13 cellular contexts compared by ENCODE assay signal in genomic region chr14:52052289-52052943, GRCh38. TPM values are rescaled to one million over a fixed set of nuclear protein-coding genes. Genes with fewer than 3 reads are reported as not detected.
DNase-seq lines count a peak whose midpoint lies in the region; ATAC-seq and TF ChIP-seq lines count a peak whose summit lies in the region.
"Had no signal": no experiment of that assay in that cellular context is flagged by ENCODE, and none has a peak within 500 bp of the region (broad histone marks: within the 10 kb centered on the region; RNA-seq: fewer than 3 reads in every experiment).

No MANE protein-coding gene starts in this region.

- H3K4me3 ChIP-seq in mammary epithelial cell (replicated peaks in 1 of 3; ENCODE audit: insufficient read depth in 1 of 3, low read depth in 2 of 3, low read length in 3 of 3): no peak overlapping the region
- no peak overlapping the region for H3K4me3 ChIP-seq in skeletal muscle cell (ENCODE audit: low read depth, low read length)
- H3K4me3 ChIP-seq: dorsolateral prefrontal cortex had no signal

- BruUV-seq in mammary epithelial cell (replicated peaks; lab: Mats Ljungman, UMichigan): no TSS peak

- H3K27me3 ChIP-seq in mammary epithelial cell (ENCODE audit: insufficient read depth, low read length): no peaks in the 10 kb centered on the region
- H3K27me3 ChIP-seq: dorsolateral prefrontal cortex had no signal

- peaks cover 4% of the 10 kb centered on the region for H3K27me3 Mint-ChIP-seq in activated CD8-positive, alpha-beta T cell treated with anti-CD3 and anti-CD28 coated beads for 36 hours

- DNase-seq in AG20443 (ENCODE audit: low spot score): peak; percentile 74
- DNase-seq in mammary epithelial cell: no peak
- DNase-seq in iris pigment epithelial cell (ENCODE audit: low read depth): peak; percentile 87
- peak; percentile 83 for DNase-seq in skeletal muscle cell (ENCODE audit: low read depth)
- no peak for DNase-seq in activated CD8-positive, alpha-beta T cell treated with anti-CD3 and anti-CD28 coated beads for 36 hours
- no peak for DNase-seq in activated CD4-positive, alpha-beta T cell treated with anti-CD3 and anti-CD28 coated beads for 1 hour
- DNase-seq in stimulated activated CD4-positive, alpha-beta T cell treated with anti-CD3 and anti-CD28 coated beads, Interleukin-15, amount 100 ng/mL, for 24 hours: no peak
- DNase-seq: C1 segment of cervical spinal cord, dorsolateral prefrontal cortex, H9, Kasumi-1, NCI-H345 had no signal

- dilution Hi-C loops in mammary epithelial cell (cut with HindIII; ENCODE audit: low sequenced_read_pairs): no loop called here

- no peak overlapping the region for H3K4me3 Mint-ChIP-seq in activated CD8-positive, alpha-beta T cell treated with anti-CD3 and anti-CD28 coated beads for 36 hours
- H3K4me3 Mint-ChIP-seq: H9 had no signal

- CTCF ChIA-PET in mammary epithelial cell (lab: Charles Lee; ENCODE audit: low non-redundant PET): no interaction called here
- CTCF ChIA-PET in activated CD8-positive, alpha-beta T cell treated with anti-CD3 and anti-CD28 coated beads for 36 hours (lab: Charles Lee): interaction anchor here (0.7 kb wide), 1 partner anchor 57 kb away, joined by 3 read pairs; no protein-coding TSS in a partner anchor

- in situ Hi-C loops in mammary epithelial cell (cut with MboI; ENCODE audit: low sequenced_read_pairs in 2 of 2): no loop called here

- 50% methylated on average over 7 of the region's 7 CpGs for WGBS in mammary epithelial cell (ENCODE audit: low coverage, missing lambda C conversion rate)

- no peaks in the 10 kb centered on the region for H3K36me3 ChIP-seq in mammary epithelial cell (ENCODE audit: insufficient read depth, low read length)

- ATAC-seq in activated CD8-positive, alpha-beta T cell treated with anti-CD3 and anti-CD28 coated beads for 36 hours: no peak
- ATAC-seq in GM21737 (IDR thresholded peaks at IDR 0.05; ENCODE audit: unreplicated experiment): no peak

- H3K79me2 ChIP-seq in mammary epithelial cell (ENCODE audit: insufficient read depth, low read length): peaks cover 17% of the 10 kb centered on the region

- intact Hi-C loops in mammary epithelial cell (cut with micrococcal nuclease): no loop called here
- intact Hi-C loops in activated CD8-positive, alpha-beta T cell treated with anti-CD3 and anti-CD28 coated beads for 36 hours (cut with micrococcal nuclease): no loop called here

- H3K9me3 Mint-ChIP-seq in activated CD8-positive, alpha-beta T cell treated with anti-CD3 and anti-CD28 coated beads for 36 hours: no peaks in the 10 kb centered on the region
- H3K9me3 Mint-ChIP-seq: H9 had no signal

- H3K36me3 Mint-ChIP-seq in activated CD8-positive, alpha-beta T cell treated with anti-CD3 and anti-CD28 coated beads for 36 hours (ENCODE audit: low read depth): no peaks in the 10 kb centered on the region

- no peaks in the 10 kb centered on the region for H4K20me1 ChIP-seq in mammary epithelial cell (ENCODE audit: insufficient read depth, low read length)

- peaks cover 10% of the 10 kb centered on the region for H3K4me1 ChIP-seq in mammary epithelial cell (ENCODE audit: insufficient read depth, low read length)

- no peak overlapping the region for H3K9ac ChIP-seq in mammary epithelial cell (ENCODE audit: insufficient read depth, low read length)

- peak overlapping the region; percentile 4 for H2AFZ ChIP-seq in mammary epithelial cell (ENCODE audit: low read depth, low read length)

- POLR2A ChIA-PET in activated CD8-positive, alpha-beta T cell treated with anti-CD3 and anti-CD28 coated beads for 36 hours (lab: Charles Lee): no interaction called here

- H3K4me1 Mint-ChIP-seq in activated CD8-positive, alpha-beta T cell treated with anti-CD3 and anti-CD28 coated beads for 36 hours (ENCODE audit: low read depth): no peaks in the 10 kb centered on the region

- H3K27ac ChIP-seq in mammary epithelial cell (ENCODE audit: insufficient read depth, low read depth, low read length): no peak overlapping the region

- no peak overlapping the region for H3K4me2 ChIP-seq in mammary epithelial cell (ENCODE audit: insufficient read depth, low read depth, low read length)

- no peak overlapping the region for H3K27ac Mint-ChIP-seq in activated CD8-positive, alpha-beta T cell treated with anti-CD3 and anti-CD28 coated beads for 36 hours
- H3K27ac Mint-ChIP-seq: H9 had no signal

- H3K9me3 ChIP-seq in mammary epithelial cell (replicated peaks; ENCODE audit: insufficient read depth, low read length): no peaks in the 10 kb centered on the region

- no peak for TF ChIP-seq CTCF in mammary epithelial cell (conservative IDR thresholded peaks at IDR 0.05 in 1 of 2, IDR thresholded peaks at IDR 0.05 in 1 of 2; ENCODE audit: extremely low read depth in 1 of 2, insufficient read depth in 1 of 2, low read depth in 1 of 2, low read length in 2 of 2)
- TF ChIP-seq CTCF in activated CD8-positive, alpha-beta T cell treated with anti-CD3 and anti-CD28 coated beads for 36 hours (IDR thresholded peaks at IDR 0.05): no peak

RNA-seq across cellular contexts. Expression of gene NID2, which starts 16.4 kb away (rescaled TPM):
- 10 to 100 TPM in 1 of 2 donors, 1 to 10 TPM in 1; 4.8 to 17.2 TPM for total RNA-seq in mammary epithelial cell
- polyA plus RNA-seq in mammary epithelial cell: 20.6 TPM
- polyA minus RNA-seq in mammary epithelial cell: 36.6 TPM
- under 1 TPM in 1 of 2 experiments, not detected in 1; 0.29 TPM for total RNA-seq in activated CD8-positive, alpha-beta T cell treated with anti-CD3 and anti-CD28 coated beads for 36 hours

Comparison
In these comparisons a context has a peak if more than half of its experiments do, and no peak if none do; other contexts are left out.
1. DNase-seq: peak in AG20443 (single experiment), iris pigment epithelial cell (single experiment) and skeletal muscle cell (single experiment); none in mammary epithelial cell (single experiment), activated CD8-positive, alpha-beta T cell treated with anti-CD3 and anti-CD28 coated beads for 36 hours (single experiment), activated CD4-positive, alpha-beta T cell treated with anti-CD3 and anti-CD28 coated beads for 1 hour (single experiment) and stimulated activated CD4-positive, alpha-beta T cell treated with anti-CD3 and anti-CD28 coated beads, Interleukin-15, amount 100 ng/mL, for 24 hours (single experiment).
2. RNA of gene NID2, which starts 16.4 kb away (total RNA-seq): 4.8 to 17.2 TPM in mammary epithelial cell; 0.29 TPM in activated CD8-positive, alpha-beta T cell treated with anti-CD3 and anti-CD28 coated beads for 36 hours; every median in the first group is over 4 times any median in the second.